Comparison of ENCODE assay signal across 8 cellular contexts in the genomic region with DNA sequence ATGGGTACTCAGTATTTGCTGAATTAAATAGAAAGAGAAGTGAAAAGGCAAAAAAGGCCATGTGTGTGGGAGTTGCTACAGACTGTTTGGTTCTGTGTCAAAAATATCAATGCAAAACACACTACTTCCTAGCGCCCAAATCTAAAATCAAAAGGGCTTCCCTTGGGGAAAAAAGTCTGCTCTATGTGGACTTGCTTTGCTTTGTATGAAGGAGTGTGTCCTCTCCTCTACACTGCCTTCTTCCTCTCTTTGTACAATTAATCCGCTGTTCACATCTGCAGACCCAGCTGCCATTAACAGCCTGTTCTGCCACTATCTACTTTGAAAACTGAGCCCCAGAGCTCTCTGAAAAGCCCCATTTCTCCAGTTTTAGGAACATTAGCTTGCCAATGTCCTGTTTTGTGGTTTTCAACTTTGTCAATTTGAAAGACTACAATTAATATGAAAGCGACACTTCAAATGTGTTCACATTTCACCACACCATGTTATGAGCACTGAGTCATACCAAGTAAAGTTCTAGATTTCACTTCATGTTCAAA.
A peak's percentile ranks its signal among the peaks of the same experiment; 100 is the strongest.
DNase-seq lines count a peak whose midpoint lies in the region; ATAC-seq and TF ChIP-seq lines count a peak whose summit lies in the region.

No MANE protein-coding gene starts in this region.

- H3K4me3 ChIP-seq in HL-60 (replicated peaks; ENCODE audit: insufficient read depth, low read length) = no peak overlapping the region

- peak; percentile 82 for ATAC-seq in GM18499 (IDR thresholded peaks at IDR 0.05; ENCODE audit: insufficient read depth, unreplicated experiment)
- ATAC-seq in GM21528 (IDR thresholded peaks at IDR 0.05; ENCODE audit: low FRiP score, unreplicated experiment) = peak; percentile 85

- no peaks in the 10 kb centered on the region for H3K27me3 ChIP-seq in HL-60 (ENCODE audit: insufficient read depth, poor library complexity, severe bottlenecking)

- DNase-seq in HL-60 (ENCODE audit: low read depth in 1 of 2, low spot score in 1 of 2) (peak in 1 of 2 experiments; percentile 18), epithelial cell of prostate (ENCODE audit: low read depth, low spot score) (no peak), NCI-H2171 (lab: John Stamatoyannopoulos, UW) (no peak), mucosa of gallbladder (ENCODE audit: low spot score) (no peak), SW 1271 (lab: John Stamatoyannopoulos, UW) (no peak), NCI-H510A treated with DMSO at 0.1 percent for 48 hours (lab: John Stamatoyannopoulos, UW) (no peak)

- H3K27ac ChIP-seq in HL-60 (replicated peaks) (peak overlapping the region; percentile 49), epithelial cell of prostate (peak overlapping the region; percentile 13)

- TF ChIP-seq CTCF in HL-60 (IDR thresholded peaks at IDR 0.05; ENCODE audit: insufficient read depth, low read length) = no peak
